Comparison of ENCODE assay signal across 8 cellular contexts in the genomic region with DNA sequence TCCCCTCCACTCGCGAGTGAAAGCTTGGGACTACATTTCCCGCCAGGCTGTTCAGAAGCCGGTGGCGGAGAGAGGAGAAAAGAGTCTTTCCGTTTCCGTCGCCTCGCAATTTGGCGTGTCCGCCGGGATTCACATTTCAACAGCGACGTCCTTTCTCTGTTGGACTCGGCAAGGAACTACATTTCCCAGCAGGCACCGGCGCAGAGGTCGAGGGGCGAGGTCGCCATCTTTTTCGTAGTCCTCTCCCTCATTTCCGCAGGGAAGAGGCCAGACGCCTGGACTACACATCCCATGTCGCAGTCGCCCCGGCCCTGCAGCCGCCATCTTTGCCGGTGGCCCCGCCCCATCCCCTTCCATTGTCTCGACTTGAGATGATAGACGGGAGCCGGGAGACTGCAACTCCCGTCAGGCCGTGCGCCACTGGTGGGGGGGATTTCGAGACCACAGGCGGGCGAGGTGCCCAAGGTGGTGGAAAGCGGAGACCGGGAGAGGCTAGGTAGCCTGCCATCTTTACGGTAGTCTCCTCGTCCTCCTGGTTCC. TPM values are rescaled to one million over a fixed set of nuclear protein-coding genes. Genes with fewer than 3 reads are reported as not detected.
A peak's percentile ranks its signal among the peaks of the same experiment; 100 is the strongest.
DNase-seq lines count a peak whose midpoint lies in the region; ATAC-seq, FAIRE-seq and TF ChIP-seq lines count a peak whose summit lies in the region.

No MANE protein-coding gene starts in this region.

- H3K9me3 Mint-ChIP-seq in progenitor cell of endocrine pancreas (ENCODE audit: low read depth) = no peaks in the 10 kb centered on the region

- no peaks in the 10 kb centered on the region for H3K9me3 ChIP-seq in T-helper 17 cell (ENCODE audit: control insufficient read depth, low read length, poor library complexity, severe bottlenecking)
- no peaks in the 10 kb centered on the region for H3K9me3 ChIP-seq in left ventricle myocardium inferior (replicated peaks)

- H3K4me3 ChIP-seq in left ventricle myocardium inferior = peak overlapping the region; percentile 84

- H3K36me3 Mint-ChIP-seq in T-helper 17 cell (ENCODE audit: low read depth) = no peaks in the 10 kb centered on the region
- peaks cover 2% of the 10 kb centered on the region for H3K36me3 Mint-ChIP-seq in progenitor cell of endocrine pancreas (ENCODE audit: insufficient read depth)

- FAIRE-seq in GM12892 (lab: Jason Lieb, UNC) = no peak

- no peaks in the 10 kb centered on the region for H3K27me3 ChIP-seq in left ventricle myocardium inferior (ENCODE audit: low read depth)

- intact Hi-C loops in left ventricle myocardium inferior (cut with micrococcal nuclease) = no loop called here

- no peaks in the 10 kb centered on the region for H3K36me3 ChIP-seq in left ventricle myocardium inferior

- peaks cover 29% of the 10 kb centered on the region for H3K4me1 Mint-ChIP-seq in T-helper 17 cell
- peaks cover 8% of the 10 kb centered on the region for H3K4me1 Mint-ChIP-seq in progenitor cell of endocrine pancreas (ENCODE audit: low read depth)

- H3K27me3 Mint-ChIP-seq in T-helper 17 cell (no peaks in the 10 kb centered on the region), progenitor cell of endocrine pancreas (no peaks in the 10 kb centered on the region)

- peak; percentile 75 for ATAC-seq in HG02885 (IDR thresholded peaks at IDR 0.05; ENCODE audit: poor library complexity, unreplicated experiment)
- ATAC-seq in T-helper 17 cell = peak; percentile 81

- peak overlapping the region; percentile 99 for H3K4me3 Mint-ChIP-seq in T-helper 17 cell
- H3K4me3 Mint-ChIP-seq in progenitor cell of endocrine pancreas (ENCODE audit: low read depth) = peak overlapping the region; percentile 97

- TF ChIP-seq POLR2A in GM12892 (IDR thresholded peaks at IDR 0.05; ENCODE audit: low read depth, low read length) = no peak

- H3K27ac Mint-ChIP-seq in T-helper 17 cell (peak overlapping the region; percentile 98), progenitor cell of endocrine pancreas (peak overlapping the region; percentile 100)

- peaks cover 32% of the 10 kb centered on the region for H3K4me1 ChIP-seq in left ventricle myocardium inferior

- TF ChIP-seq CTCF in left ventricle myocardium inferior (IDR thresholded peaks at IDR 0.05; ENCODE audit: borderline replicate concordance) (no peak), progenitor cell of endocrine pancreas (IDR thresholded peaks at IDR 0.05; ENCODE audit: unreplicated experiment) (no peak)

- H3K27ac ChIP-seq in angular gyrus (ENCODE audit: low read depth, low read length) (peak overlapping the region; percentile 99), left ventricle myocardium inferior (replicated peaks) (peak overlapping the region; percentile 96)

- peak; percentile 91 for DNase-seq in GM12892 (ENCODE audit: insufficient read length)
- DNase-seq in NCI-H1694 (lab: John Stamatoyannopoulos, UW) = peak; percentile 98
- DNase-seq in T-helper 17 cell = peak; percentile 97 to 99 (median 97)
- DNase-seq in left ventricle myocardium inferior = peak; percentile 100
- peak; percentile 99 for DNase-seq in progenitor cell of endocrine pancreas (ENCODE audit: low spot score, unreplicated experiment)
- peak; percentile 100 for DNase-seq in ureter (ENCODE audit: low spot score)

RNA-seq across cellular contexts. Expression of gene FBXL19, which starts 0.9 kb away (rescaled TPM):
- 3.3 TPM for polyA plus RNA-seq in GM12892 (2012; ENCODE audit: missing spikeins)
- total RNA-seq in T-helper 17 cell = 10 to 100 TPM; 12.6 to 13.2 TPM
- 6.3 TPM for total RNA-seq in left ventricle myocardium inferior
- total RNA-seq in progenitor cell of endocrine pancreas = 65.6 and 66.8 TPM in 2 replicates
- 25.7 TPM for total RNA-seq in ureter

RNA-seq across cellular contexts. Expression of gene CTF1, which starts 26.1 kb away (rescaled TPM):
- polyA plus RNA-seq in GM12892 (2012; ENCODE audit: missing spikeins) = not detected
- total RNA-seq in T-helper 17 cell = under 1 TPM in 1 of 2 donors, not detected in 1; 0.26 TPM
- 9.6 TPM for total RNA-seq in left ventricle myocardium inferior
- total RNA-seq in progenitor cell of endocrine pancreas = 4.5 and 5.1 TPM in 2 replicates
- 8.2 TPM for total RNA-seq in ureter

RNA-seq across cellular contexts. Expression of gene ORAI3, which starts 26.4 kb away (rescaled TPM):
- 13.5 TPM for polyA plus RNA-seq in GM12892 (2012; ENCODE audit: missing spikeins)
- total RNA-seq in T-helper 17 cell (1 to 10 TPM; 6.4 to 7.5 TPM), left ventricle myocardium inferior (12.2 TPM), progenitor cell of endocrine pancreas (19.1 and 19.5 TPM in 2 replicates), ureter (25.9 TPM)

RNA-seq across cellular contexts. Expression of gene BCL7C, which starts 28.6 kb away (rescaled TPM):
- polyA plus RNA-seq in GM12892 (2012; ENCODE audit: missing spikeins) = 8.2 TPM
- total RNA-seq in T-helper 17 cell (10 to 100 TPM; 22.5 to 22.8 TPM), left ventricle myocardium inferior (25.2 TPM), progenitor cell of endocrine pancreas (33.2 and 34.2 TPM in 2 replicates), ureter (35.9 TPM)

RNA-seq across cellular contexts. Expression of gene SETD1A, which starts 35.1 kb away (rescaled TPM):
- 4.7 TPM for polyA plus RNA-seq in GM12892 (2012; ENCODE audit: missing spikeins)
- total RNA-seq in T-helper 17 cell (10 to 100 TPM; 31.3 to 45.5 TPM), left ventricle myocardium inferior (7.4 TPM), progenitor cell of endocrine pancreas (25.4 and 27.7 TPM in 2 replicates), ureter (19.6 TPM)

Comparison
In these comparisons a context has a peak if more than half of its experiments do, and no peak if none do; other contexts are left out.
1. Peak in every context shown above with its lines: DNase-seq, ATAC-seq, H3K4me3 ChIP-seq and H3K27ac ChIP-seq.